ENCODE assay signal across 12 cellular contexts in the genomic region with DNA sequence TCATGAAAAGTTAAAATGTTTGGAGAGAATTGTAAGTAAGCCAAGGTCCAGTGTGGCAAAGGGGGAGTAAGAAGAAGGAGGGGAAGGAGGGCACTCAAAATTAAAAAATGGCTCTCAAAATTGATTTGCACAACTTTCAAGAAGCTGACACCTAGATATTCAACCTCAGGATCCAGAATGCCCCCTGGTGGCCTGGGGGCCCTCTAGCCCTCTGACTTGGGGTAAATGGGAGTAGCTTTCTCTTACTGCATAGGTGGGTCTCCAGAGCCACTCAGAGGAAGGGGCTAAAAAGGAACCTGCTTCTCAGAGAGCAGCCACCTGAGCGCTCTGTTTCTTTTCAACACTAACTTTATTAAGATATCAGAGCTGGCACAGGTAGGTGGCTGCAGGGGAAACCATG.
DNase-seq lines count a peak whose midpoint lies in the region; ATAC-seq and TF ChIP-seq lines count a peak whose summit lies in the region.
"Had no signal": no experiment of that assay in that cellular context is flagged by ENCODE, and none has a peak within 500 bp of the region (broad histone marks: within the 10 kb centered on the region; RNA-seq: fewer than 3 reads in every experiment).

No MANE protein-coding gene starts in this region.

- H3K36me3 Mint-ChIP-seq in activated CD8-positive, alpha-beta T cell treated with anti-CD3 and anti-CD28 coated beads for 36 hours (ENCODE audit: low read depth) = no peaks in the 10 kb centered on the region
- H3K36me3 Mint-ChIP-seq in activated CD8-positive, alpha-beta T cell treated with anti-CD3 and anti-CD28 coated beads, Interleukin-2, amount 10 ng/mL, durations not matched to agents 7 days and 5 days (ENCODE audit: low read depth) = no peaks in the 10 kb centered on the region
- H3K36me3 Mint-ChIP-seq: CD4-positive, alpha-beta memory T cell had no signal

- H3K27ac ChIP-seq in WERI-Rb-1 (no peak overlapping the region), left ventricle myocardium inferior (replicated peaks) (no peak overlapping the region)
- H3K27ac ChIP-seq: Peyer's patch, skin epidermis, stomach had no signal

- no peaks in the 10 kb centered on the region for H3K9me3 Mint-ChIP-seq in activated CD8-positive, alpha-beta T cell treated with anti-CD3 and anti-CD28 coated beads for 36 hours
- peaks cover 3% of the 10 kb centered on the region for H3K9me3 Mint-ChIP-seq in activated CD8-positive, alpha-beta T cell treated with anti-CD3 and anti-CD28 coated beads, Interleukin-2, amount 10 ng/mL, durations not matched to agents 7 days and 5 days (ENCODE audit: insufficient read depth)

- no peaks in the 10 kb centered on the region for H3K4me1 Mint-ChIP-seq in activated CD8-positive, alpha-beta T cell treated with anti-CD3 and anti-CD28 coated beads for 36 hours (ENCODE audit: low read depth)
- H3K4me1 Mint-ChIP-seq in activated CD8-positive, alpha-beta T cell treated with anti-CD3 and anti-CD28 coated beads, Interleukin-2, amount 10 ng/mL, durations not matched to agents 7 days and 5 days (ENCODE audit: low read depth) = no peaks in the 10 kb centered on the region
- H3K4me1 Mint-ChIP-seq: CD4-positive, alpha-beta memory T cell had no signal

- no peak overlapping the region for H3K4me3 Mint-ChIP-seq in activated CD8-positive, alpha-beta T cell treated with anti-CD3 and anti-CD28 coated beads for 36 hours
- H3K4me3 Mint-ChIP-seq in activated CD8-positive, alpha-beta T cell treated with anti-CD3 and anti-CD28 coated beads, Interleukin-2, amount 10 ng/mL, durations not matched to agents 7 days and 5 days = no peak overlapping the region
- H3K4me3 Mint-ChIP-seq: CD4-positive, alpha-beta memory T cell had no signal

- peak; percentile 38 for DNase-seq in activated CD8-positive, alpha-beta T cell treated with anti-CD3 and anti-CD28 coated beads for 36 hours
- DNase-seq in activated CD8-positive, alpha-beta T cell treated with anti-CD3 and anti-CD28 coated beads, Interleukin-2, amount 10 ng/mL, durations not matched to agents 7 days and 5 days = no peak
- DNase-seq in NB4 (ENCODE audit: low read depth) = peak; percentile 50
- DNase-seq in WERI-Rb-1 = peak; percentile 83
- peak; percentile 7 for DNase-seq in stimulated activated naive CD8-positive, alpha-beta T cell treated with anti-CD3 and anti-CD28 coated beads, Interleukin-15, Interleukin-2, amounts not matched to agents 100 U/mL and 50 U/mL, for 24 hours
- DNase-seq in SKM-1 (lab: John Stamatoyannopoulos, UW; ENCODE audit: unreplicated experiment) = no peak
- DNase-seq in left ventricle myocardium inferior = no peak
- DNase-seq in activated effector memory CD4-positive, alpha-beta T cell treated with Interleukin-2 at 50 U/mL for 16 hours = no peak
- DNase-seq: stomach had no signal

- H3K27ac Mint-ChIP-seq in activated CD8-positive, alpha-beta T cell treated with anti-CD3 and anti-CD28 coated beads for 36 hours = no peak overlapping the region
- no peak overlapping the region for H3K27ac Mint-ChIP-seq in activated CD8-positive, alpha-beta T cell treated with anti-CD3 and anti-CD28 coated beads, Interleukin-2, amount 10 ng/mL, durations not matched to agents 7 days and 5 days
- H3K27ac Mint-ChIP-seq: CD4-positive, alpha-beta memory T cell had no signal

- no peaks in the 10 kb centered on the region for H3K36me3 ChIP-seq in WERI-Rb-1
- H3K36me3 ChIP-seq in left ventricle myocardium inferior = no peaks in the 10 kb centered on the region
- H3K36me3 ChIP-seq: Peyer's patch, stomach had no signal

- no peak for ATAC-seq in activated CD8-positive, alpha-beta T cell treated with anti-CD3 and anti-CD28 coated beads for 36 hours
- ATAC-seq in activated CD8-positive, alpha-beta T cell treated with anti-CD3 and anti-CD28 coated beads, Interleukin-2, amount 10 ng/mL, durations not matched to agents 7 days and 5 days = no peak
- no peak for ATAC-seq in stimulated activated naive CD8-positive, alpha-beta T cell treated with anti-CD3 and anti-CD28 coated beads, Interleukin-15, Interleukin-2, amounts not matched to agents 100 U/mL and 50 U/mL, for 24 hours

- TF ChIP-seq POLR2A in NB4 (IDR thresholded peaks at IDR 0.05; ENCODE audit: extremely low read depth, insufficient read length) = no peak

- no peak overlapping the region for H3K4me3 ChIP-seq in NB4 (ENCODE audit: low read depth, low read length)
- no peak overlapping the region for H3K4me3 ChIP-seq in WERI-Rb-1 (ENCODE audit: low read depth, low read length)
- H3K4me3 ChIP-seq in left ventricle myocardium inferior = no peak overlapping the region
- H3K4me3 ChIP-seq: Peyer's patch, skin epidermis, stomach had no signal

- TF ChIP-seq CTCF in activated CD8-positive, alpha-beta T cell treated with anti-CD3 and anti-CD28 coated beads for 36 hours (IDR thresholded peaks at IDR 0.05) = no peak
- TF ChIP-seq CTCF in NB4 (IDR thresholded peaks at IDR 0.05; ENCODE audit: low read depth, low read length) (peak; percentile 48), WERI-Rb-1 (IDR thresholded peaks at IDR 0.05; ENCODE audit: low read depth, low read length) (peak; percentile 85), left ventricle myocardium inferior (IDR thresholded peaks at IDR 0.05; ENCODE audit: borderline replicate concordance) (no peak)

- H3K27me3 ChIP-seq in WERI-Rb-1 (ENCODE audit: insufficient read depth, low read depth, severe bottlenecking) (no peaks in the 10 kb centered on the region), left ventricle myocardium inferior (ENCODE audit: low read depth) (no peaks in the 10 kb centered on the region)
- H3K27me3 ChIP-seq: Peyer's patch, stomach had no signal

- intact Hi-C loops in activated CD8-positive, alpha-beta T cell treated with anti-CD3 and anti-CD28 coated beads for 36 hours (cut with micrococcal nuclease) = loop anchor here (10.0 kb wide), 1 partner anchor 280 kb away; no protein-coding TSS in a partner anchor
- intact Hi-C loops in left ventricle myocardium inferior (cut with micrococcal nuclease) = no loop called here

- no peaks in the 10 kb centered on the region for H3K27me3 Mint-ChIP-seq in activated CD8-positive, alpha-beta T cell treated with anti-CD3 and anti-CD28 coated beads for 36 hours
- no peaks in the 10 kb centered on the region for H3K27me3 Mint-ChIP-seq in activated CD8-positive, alpha-beta T cell treated with anti-CD3 and anti-CD28 coated beads, Interleukin-2, amount 10 ng/mL, durations not matched to agents 7 days and 5 days (ENCODE audit: low read depth)
- H3K27me3 Mint-ChIP-seq: CD4-positive, alpha-beta memory T cell had no signal

- no peaks in the 10 kb centered on the region for H3K4me1 ChIP-seq in left ventricle myocardium inferior
- H3K4me1 ChIP-seq: stomach had no signal

- POLR2A ChIA-PET in activated CD8-positive, alpha-beta T cell treated with anti-CD3 and anti-CD28 coated beads for 36 hours (lab: Charles Lee) = no interaction called here
- POLR2A ChIA-PET in activated CD8-positive, alpha-beta T cell treated with anti-CD3 and anti-CD28 coated beads, Interleukin-2, amount 10 ng/mL, durations not matched to agents 7 days and 5 days (lab: Charles Lee) = no interaction called here

- H3K9me3 ChIP-seq in WERI-Rb-1 (ENCODE audit: severe bottlenecking) = no peaks in the 10 kb centered on the region
- no peaks in the 10 kb centered on the region for H3K9me3 ChIP-seq in left ventricle myocardium inferior (replicated peaks)
- H3K9me3 ChIP-seq: Peyer's patch, stomach had no signal

- CTCF ChIA-PET in activated CD8-positive, alpha-beta T cell treated with anti-CD3 and anti-CD28 coated beads for 36 hours (lab: Charles Lee) = interaction anchor here (0.8 to 1.2 kb wide), 2 partner anchors 11 to 126 kb away, joined by 3 to 4 read pairs; no protein-coding TSS in a partner anchor
- CTCF ChIA-PET in activated CD8-positive, alpha-beta T cell treated with anti-CD3 and anti-CD28 coated beads, Interleukin-2, amount 10 ng/mL, durations not matched to agents 7 days and 5 days (lab: Charles Lee) = no interaction called here

Comparison
In these comparisons a context has a peak if more than half of its experiments do, and no peak if none do; other contexts are left out.
1. DNase-seq: peak in activated CD8-positive, alpha-beta T cell treated with anti-CD3 and anti-CD28 coated beads for 36 hours (single experiment), NB4 (single experiment), WERI-Rb-1 (single experiment) and stimulated activated naive CD8-positive, alpha-beta T cell treated with anti-CD3 and anti-CD28 coated beads, Interleukin-15, Interleukin-2, amounts not matched to agents 100 U/mL and 50 U/mL, for 24 hours (single experiment); none in activated CD8-positive, alpha-beta T cell treated with anti-CD3 and anti-CD28 coated beads, Interleukin-2, amount 10 ng/mL, durations not matched to agents 7 days and 5 days (single experiment), SKM-1 (single experiment), left ventricle myocardium inferior (single experiment) and activated effector memory CD4-positive, alpha-beta T cell treated with Interleukin-2 at 50 U/mL for 16 hours (single experiment).
2. CTCF ChIP-seq: peak in NB4 (single experiment) and WERI-Rb-1 (single experiment); none in activated CD8-positive, alpha-beta T cell treated with anti-CD3 and anti-CD28 coated beads for 36 hours (single experiment) and left ventricle myocardium inferior (single experiment).